In genomic region chr2:242085024-242085674, GRCh38 we compare ENCODE assay signal across 8 cellular contexts.
A peak's percentile ranks its signal among the peaks of the same experiment; 100 is the strongest.
DNase-seq lines count a peak whose midpoint lies in the region; ATAC-seq and TF ChIP-seq lines count a peak whose summit lies in the region.
"Not testable (repeated sequence)": the region's sequence is repeated elsewhere in the genome, so short reads cannot be mapped to it uniquely, and the experiment has no call there.

No MANE protein-coding gene starts in this region.

- not testable (repeated sequence) for H2AFZ ChIP-seq in DND-41 (ENCODE audit: low read depth, low read length)

- not testable (repeated sequence) for H3K36me3 Mint-ChIP-seq in IgD-negative memory B cell; activated CD4-positive, alpha-beta memory T cell treated with anti-CD3 and anti-CD28 coated beads for 36 hours

- H3K27ac Mint-ChIP-seq in IgD-negative memory B cell: peak overlapping the region; percentile 87 to 97 (median 90)
- H3K27ac Mint-ChIP-seq in activated CD4-positive, alpha-beta memory T cell treated with anti-CD3 and anti-CD28 coated beads for 36 hours: not testable (repeated sequence)

- H3K27me3 Mint-ChIP-seq in IgD-negative memory B cell; activated CD4-positive, alpha-beta memory T cell treated with anti-CD3 and anti-CD28 coated beads for 36 hours: not testable (repeated sequence)

- 0 out of 2 replicates have a peak overlapping the region, but pooled peaks have one; percentile 53 for H3K4me2 ChIP-seq in DND-41 (ENCODE audit: insufficient read depth, low read length)

- not testable (repeated sequence) for H3K27ac ChIP-seq in DND-41 (ENCODE audit: low read length)
- peak overlapping the region in 7 of 10 donors; percentile 48 to 85 (median 78) for H3K27ac ChIP-seq in heart right ventricle
- peak overlapping the region in 5 of 8 donors; percentile 61 to 80 (median 76) for H3K27ac ChIP-seq in spleen

- not testable (repeated sequence) for DNase-seq in DND-41, heart right ventricle, spleen
- DNase-seq in activated CD4-positive, alpha-beta memory T cell treated with anti-CD3 and anti-CD28 coated beads for 36 hours: peak; percentile 20

- H3K9me3 Mint-ChIP-seq in IgD-negative memory B cell; activated CD4-positive, alpha-beta memory T cell treated with anti-CD3 and anti-CD28 coated beads for 36 hours: not testable (repeated sequence)

- TF ChIP-seq CTCF in DND-41 (IDR thresholded peaks at IDR 0.05; ENCODE audit: borderline replicate concordance, extremely low read depth, low read length, poor library complexity, severe bottlenecking); heart right ventricle (IDR thresholded peaks at IDR 0.05); spleen (IDR thresholded peaks at IDR 0.05 in 8 of 11, conservative IDR thresholded peaks at IDR 0.05 in 3 of 11): not testable (repeated sequence)

- not testable (repeated sequence) for H3K9ac ChIP-seq in DND-41 (ENCODE audit: low read depth, low read length)

- not testable (repeated sequence) for H3K9me3 ChIP-seq in DND-41 (ENCODE audit: insufficient read depth, low read length, severe bottlenecking); heart right ventricle; spleen

- not testable (repeated sequence) for ATAC-seq in DND-41 (ENCODE audit: insufficient read depth, low read depth)
- peak; percentile 42 for ATAC-seq in GM18909 (IDR thresholded peaks at IDR 0.05; ENCODE audit: poor library complexity, unreplicated experiment)
- peak; percentile 26 for ATAC-seq in GM21825 (IDR thresholded peaks at IDR 0.05; ENCODE audit: unreplicated experiment)
- ATAC-seq in HG03045 (IDR thresholded peaks at IDR 0.05; ENCODE audit: unreplicated experiment): peak; percentile 5
- ATAC-seq in heart right ventricle: peak in 3 of 8 donors; percentile 43 to 53 (median 43)

- H4K20me1 ChIP-seq in DND-41 (ENCODE audit: insufficient read depth, low read length): not testable (repeated sequence)

- CTCF ChIA-PET in activated CD4-positive, alpha-beta memory T cell treated with anti-CD3 and anti-CD28 coated beads for 36 hours (lab: Charles Lee): not testable (repeated sequence)

- H3K79me2 ChIP-seq in DND-41 (ENCODE audit: insufficient read depth, low read length): not testable (repeated sequence)

- WGBS in heart right ventricle, 2 donors: 33 to 53% methylated on average over 5 to 6 of the region's 14 CpGs
- WGBS in spleen, 5 donors: 13 to 29% (median 20%) methylated on average over 1 to 8 of the region's 14 CpGs

- H3K27me3 ChIP-seq in DND-41 (ENCODE audit: insufficient read depth, low read length, poor library complexity): not testable (repeated sequence)
- peaks cover 0 to 10% (median 0%) of the 10 kb centered on the region in 7 donors for H3K27me3 ChIP-seq in heart right ventricle
- H3K27me3 ChIP-seq in spleen (replicated peaks in 1 of 7): peaks cover 0 to 11% (median 0%) of the 10 kb centered on the region in 7 donors

- intact Hi-C loops in activated CD4-positive, alpha-beta memory T cell treated with anti-CD3 and anti-CD28 coated beads for 36 hours (cut with micrococcal nuclease): loop anchor here (5.0 kb wide), 1 partner anchor 118 kb away; no protein-coding TSS in a partner anchor
- intact Hi-C loops in heart right ventricle (cut with DNase I); spleen (cut with DNase I; ENCODE audit: low total_unique reads): not testable (repeated sequence)

- H3K4me3 Mint-ChIP-seq in IgD-negative memory B cell: peak overlapping the region; percentile 59 to 91 (median 70)
- H3K4me3 Mint-ChIP-seq in activated CD4-positive, alpha-beta memory T cell treated with anti-CD3 and anti-CD28 coated beads for 36 hours: not testable (repeated sequence)

- not testable (repeated sequence) for H3K36me3 ChIP-seq in DND-41 (ENCODE audit: insufficient read depth, low read length); heart right ventricle; spleen

- H3K4me1 Mint-ChIP-seq in IgD-negative memory B cell: peaks cover 5 to 25% (median 21%) of the 10 kb centered on the region in 3 donors
- peaks cover 26% of the 10 kb centered on the region for H3K4me1 Mint-ChIP-seq in activated CD4-positive, alpha-beta memory T cell treated with anti-CD3 and anti-CD28 coated beads for 36 hours (ENCODE audit: low read depth)

- H3K4me3 ChIP-seq in DND-41 (ENCODE audit: low read depth in 1 of 2, low read length in 2 of 2): not testable (repeated sequence)
- H3K4me3 ChIP-seq in heart right ventricle: peak overlapping the region in 3 of 10 donors; percentile 17 to 35 (median 30)
- peak overlapping the region in 3 of 8 donors; percentile 14 to 53 (median 22) for H3K4me3 ChIP-seq in spleen

- H3K4me1 ChIP-seq in DND-41 (ENCODE audit: insufficient read depth, low read length): peaks cover 36% of the 10 kb centered on the region
- peaks cover 0 to 22% (median 14%) of the 10 kb centered on the region in 9 donors for H3K4me1 ChIP-seq in heart right ventricle
- peaks cover 5 to 36% (median 29%) of the 10 kb centered on the region in 6 donors for H3K4me1 ChIP-seq in spleen

- POLR2A ChIA-PET in activated CD4-positive, alpha-beta memory T cell treated with anti-CD3 and anti-CD28 coated beads for 36 hours (lab: Charles Lee): not testable (repeated sequence)

- TF ChIP-seq POLR2A in spleen (IDR thresholded peaks at IDR 0.05): not testable (repeated sequence)
